Comparison of ENCODE assay signal across 8 cellular contexts in the genomic region with DNA sequence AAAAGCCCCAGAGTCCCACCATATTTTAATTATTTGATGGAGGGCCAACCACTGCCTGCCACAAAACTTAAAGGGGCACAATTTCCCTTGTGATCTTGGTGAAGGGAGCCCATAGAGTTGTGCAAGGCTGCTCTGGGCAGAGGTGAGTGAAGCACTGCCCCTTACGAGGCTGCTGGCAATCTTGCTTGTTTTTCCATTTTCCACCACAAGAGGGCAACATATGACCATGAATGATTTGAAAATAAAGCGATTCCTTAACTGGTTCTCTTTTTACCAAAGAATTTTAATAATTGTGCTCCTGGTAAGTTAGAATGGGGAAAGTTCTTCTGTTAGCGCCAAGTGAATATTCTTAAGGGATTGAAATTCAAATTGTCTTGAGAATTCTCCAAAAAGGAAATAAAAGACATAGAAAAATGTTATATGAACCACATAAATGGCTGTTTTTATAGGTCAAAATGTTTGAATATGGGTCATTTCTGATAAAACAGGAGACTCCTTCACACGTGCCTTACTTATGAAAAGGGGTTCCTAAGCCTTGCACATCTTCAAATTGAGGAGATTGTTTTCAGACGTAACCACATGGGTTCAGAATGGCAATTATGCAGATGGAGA. TPM values are rescaled to one million over a fixed set of nuclear protein-coding genes. Genes with fewer than 3 reads are reported as not detected.
DNase-seq lines count a peak whose midpoint lies in the region; ATAC-seq and TF ChIP-seq lines count a peak whose summit lies in the region.

No MANE protein-coding gene starts in this region.

- H3K27ac Mint-ChIP-seq in neural progenitor cell = no peak overlapping the region

- no peaks in the 10 kb centered on the region for H3K9me2 ChIP-seq in PC-3 (replicated peaks; ENCODE audit: low read length)

- no peaks in the 10 kb centered on the region for H3K36me3 ChIP-seq in PC-3 (ENCODE audit: low read depth, low read length)
- H3K36me3 ChIP-seq in fibroblast of lung (ENCODE audit: control insufficient read depth, insufficient read depth, low read length) = no peaks in the 10 kb centered on the region
- H3K36me3 ChIP-seq in neural progenitor cell = no peaks in the 10 kb centered on the region
- no peaks in the 10 kb centered on the region for H3K36me3 ChIP-seq in tibial artery

- TF ChIP-seq CTCF in PC-3 (conservative IDR thresholded peaks at IDR 0.05; ENCODE audit: low read depth, low read length) (peak; percentile 88), fibroblast of lung (conservative IDR thresholded peaks at IDR 0.05 in 1 of 2, IDR thresholded peaks at IDR 0.05 in 1 of 2; ENCODE audit: low read depth in 1 of 2, low read length in 2 of 2) (peak; percentile 53 to 61), neural progenitor cell (IDR thresholded peaks at IDR 0.05) (peak; percentile 87), tibial artery (IDR thresholded peaks at IDR 0.05) (peak; percentile 70 to 89)

- H3F3A ChIP-seq in PC-3 (ENCODE audit: low read length, unreplicated experiment) = no peaks in the 10 kb centered on the region
- peaks cover 12% of the 10 kb centered on the region for H3F3A ChIP-seq in neural progenitor cell (ENCODE audit: low read depth)

- no peak overlapping the region for H3K4me2 ChIP-seq in PC-3 (ENCODE audit: low read length)
- H3K4me2 ChIP-seq in fibroblast of lung (ENCODE audit: extremely low read depth, insufficient read depth, low read length) = no peak overlapping the region
- no peak overlapping the region for H3K4me2 ChIP-seq in neural progenitor cell

- no peaks in the 10 kb centered on the region for H3K27me3 Mint-ChIP-seq in activated T-cell treated with anti-CD3 and anti-CD28 coated beads, Interleukin-2, amount 50 U/mL, for 4 hours (ENCODE audit: low read depth)
- H3K27me3 Mint-ChIP-seq in neural progenitor cell (ENCODE audit: insufficient read depth, low read depth) = no peaks in the 10 kb centered on the region

- no peak overlapping the region for H3K27ac ChIP-seq in PC-3 (ENCODE audit: low read length)
- no peak overlapping the region for H3K27ac ChIP-seq in fibroblast of lung (ENCODE audit: insufficient read depth, low read length)
- no peak overlapping the region for H3K27ac ChIP-seq in neural progenitor cell
- no peak overlapping the region for H3K27ac ChIP-seq in tibial artery

- DNase-seq in Ammon's horn (ENCODE audit: low spot score) (peak; percentile 79), HuH-7 (ENCODE audit: low spot score) (peak; percentile 36), PC-3 (peak; percentile 94), fibroblast of lung (ENCODE audit: low read depth in 2 of 2) (peak; percentile 51 to 84), neural progenitor cell (ENCODE audit: low spot score) (peak; percentile 74), tibial artery (peak in 1 of 2 donors; percentile 76)
- peak; percentile 49 for DNase-seq in activated T-cell treated with anti-CD3 and anti-CD28 coated beads, Interleukin-2, amount 50 U/mL, for 4 hours

- H3K4me1 Mint-ChIP-seq in activated T-cell treated with anti-CD3 and anti-CD28 coated beads, Interleukin-2, amount 50 U/mL, for 4 hours (ENCODE audit: low read depth) = peaks cover 2% of the 10 kb centered on the region
- peaks cover 25% of the 10 kb centered on the region for H3K4me1 Mint-ChIP-seq in neural progenitor cell

- H3K79me2 ChIP-seq in PC-3 (ENCODE audit: low read length) = peaks cover 22% of the 10 kb centered on the region
- H3K79me2 ChIP-seq in fibroblast of lung (ENCODE audit: control insufficient read depth, insufficient read depth, low read length) = no peaks in the 10 kb centered on the region
- H3K79me2 ChIP-seq in neural progenitor cell (ENCODE audit: low read depth) = no peaks in the 10 kb centered on the region

- H3K27me3 ChIP-seq in PC-3 (ENCODE audit: low read length) = no peaks in the 10 kb centered on the region
- H3K27me3 ChIP-seq in fibroblast of lung (ENCODE audit: control insufficient read depth, insufficient read depth, low read length) = no peaks in the 10 kb centered on the region
- no peaks in the 10 kb centered on the region for H3K27me3 ChIP-seq in neural progenitor cell
- no peaks in the 10 kb centered on the region for H3K27me3 ChIP-seq in tibial artery

- POLR2A ChIA-PET in PC-3 (lab: Charles Lee; ENCODE audit: unreplicated experiment) = no interaction called here

- H2AFZ ChIP-seq in PC-3 (ENCODE audit: low read length) (no peak overlapping the region), fibroblast of lung (ENCODE audit: low read length) (no peak overlapping the region), neural progenitor cell (replicated peaks) (no peak overlapping the region)

- ATAC-seq in GM18909 (IDR thresholded peaks at IDR 0.05; ENCODE audit: poor library complexity, unreplicated experiment) (peak; percentile 61), PC-3 (peak; percentile 76)
- ATAC-seq in activated T-cell treated with anti-CD3 and anti-CD28 coated beads, Interleukin-2, amount 50 U/mL, for 4 hours = peak; percentile 56 to 65

- peaks cover under 1% of the 10 kb centered on the region for H3K36me3 Mint-ChIP-seq in activated T-cell treated with anti-CD3 and anti-CD28 coated beads, Interleukin-2, amount 50 U/mL, for 4 hours (ENCODE audit: insufficient read depth)
- no peaks in the 10 kb centered on the region for H3K36me3 Mint-ChIP-seq in neural progenitor cell

- intact Hi-C loops in PC-3 (cut with micrococcal nuclease) = loop anchor here (1.0 to 10.0 kb wide), 6 partner anchors 75 to 627 kb away; partner anchors contain the start of gene ROR1
- intact Hi-C loops in tibial artery (cut with DNase I; ENCODE audit: low total_unique reads) = loop anchor here (10.0 kb wide), 1 partner anchor 59 kb away; no protein-coding TSS in a partner anchor

- H3K4me3 ChIP-seq in PC-3 (ENCODE audit: low read length) (no peak overlapping the region), fibroblast of lung (replicated peaks in 1 of 4; ENCODE audit: control extremely low read depth in 1 of 4, insufficient read depth in 1 of 4, low read depth in 3 of 4, low read length in 4 of 4) (no peak overlapping the region), neural progenitor cell (no peak overlapping the region), tibial artery (no peak overlapping the region)

- peaks cover 7% of the 10 kb centered on the region; the same call in 1 of the 2 replicates for H3K4me1 ChIP-seq in PC-3 (ENCODE audit: insufficient read depth, low read length)
- H3K4me1 ChIP-seq in fibroblast of lung (ENCODE audit: control insufficient read depth, extremely low read depth, insufficient read depth, low read length) = no peaks in the 10 kb centered on the region
- peaks cover 30% of the 10 kb centered on the region for H3K4me1 ChIP-seq in neural progenitor cell
- peaks cover 0 to 46% (median 7%) of the 10 kb centered on the region in 4 donors for H3K4me1 ChIP-seq in tibial artery

- no peak overlapping the region for H3K4me3 Mint-ChIP-seq in activated T-cell treated with anti-CD3 and anti-CD28 coated beads, Interleukin-2, amount 50 U/mL, for 4 hours
- H3K4me3 Mint-ChIP-seq in neural progenitor cell = no peak overlapping the region

- no peaks in the 10 kb centered on the region for H3K9me3 ChIP-seq in PC-3 (ENCODE audit: low read length)
- no peaks in the 10 kb centered on the region for H3K9me3 ChIP-seq in fibroblast of lung (ENCODE audit: control insufficient read depth, insufficient read depth, low read depth, low read length)
- H3K9me3 ChIP-seq in neural progenitor cell (ENCODE audit: low read depth) = no peaks in the 10 kb centered on the region
- H3K9me3 ChIP-seq in tibial artery = no peaks in the 10 kb centered on the region

- CTCF ChIA-PET in PC-3 (lab: Charles Lee) = interaction anchor here (0.5 kb wide), 1 partner anchor 58 kb away, joined by 4 read pairs; no protein-coding TSS in a partner anchor

- H3K9ac ChIP-seq in PC-3 (ENCODE audit: low read length) (no peak overlapping the region), fibroblast of lung (ENCODE audit: insufficient read depth, low read length) (no peak overlapping the region), neural progenitor cell (no peak overlapping the region)

- BruUV-seq in PC-3 (replicated peaks; lab: Mats Ljungman, UMichigan) = no TSS peak

- H4K20me1 ChIP-seq in PC-3 (ENCODE audit: low read length) = no peaks in the 10 kb centered on the region
- no peaks in the 10 kb centered on the region for H4K20me1 ChIP-seq in fibroblast of lung (ENCODE audit: control insufficient read depth, extremely low read depth, insufficient read depth, low read length)
- no peaks in the 10 kb centered on the region for H4K20me1 ChIP-seq in neural progenitor cell (ENCODE audit: low read depth)

- H3K9me3 Mint-ChIP-seq in activated T-cell treated with anti-CD3 and anti-CD28 coated beads, Interleukin-2, amount 50 U/mL, for 4 hours = no peaks in the 10 kb centered on the region
- H3K9me3 Mint-ChIP-seq in neural progenitor cell = no peaks in the 10 kb centered on the region

RNA-seq across cellular contexts. Expression of gene PGM1, which starts 22.7 kb away (rescaled TPM):
- total RNA-seq in PC-3 (2014; rRNA removed) (124 and 132 TPM in 2 replicates), fibroblast of lung (51.4 and 66.5 TPM in 2 replicates), neural progenitor cell (ENCODE audit: low replicate concordance) (22.7 and 29.0 TPM in 2 replicates)
- 10 to 100 TPM; 21.0 to 25.6 (median 23.8) TPM for total RNA-seq in activated T-cell treated with anti-CD3 and anti-CD28 coated beads, Interleukin-2, amount 50 U/mL, for 4 hours
- polyA plus RNA-seq in fibroblast of lung = 23.8 and 43.7 TPM in 2 replicates
- 37.4 and 63.5 TPM in 2 replicates for polyA plus RNA-seq in fibroblast of lung (2012)
- 26.7 and 61.1 TPM in 2 replicates for polyA minus RNA-seq in fibroblast of lung (ENCODE audit: low replicate concordance)
